ENCODE assay signal across 1 cellular context in the genomic region with DNA sequence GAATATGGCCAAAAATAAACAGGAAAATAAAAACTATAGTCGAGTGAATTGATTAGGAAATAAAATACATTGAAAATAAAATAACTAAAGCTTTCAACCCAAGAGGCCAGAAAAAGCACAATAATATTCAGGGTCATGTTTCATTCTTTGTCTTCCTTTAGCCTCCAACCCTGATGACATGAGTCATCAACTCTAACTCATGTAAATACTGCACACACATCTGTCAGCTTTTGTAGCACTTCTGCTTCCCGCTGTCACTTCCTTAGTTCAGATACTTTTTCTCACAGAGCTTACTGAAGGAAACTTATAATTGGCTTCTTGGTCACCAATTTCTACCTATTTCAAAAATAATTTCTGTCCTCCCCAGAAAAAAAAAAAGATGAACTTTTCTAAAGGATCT.
TF ChIP-seq lines count a peak whose summit lies in the region.

No MANE protein-coding gene starts in this region.

TF ChIP-seq in K562, 482 proteins besides CTCF, POLR2A, EP300 and RAD21 (continued from another document):
- TF ChIP-seq, protein P1, sequence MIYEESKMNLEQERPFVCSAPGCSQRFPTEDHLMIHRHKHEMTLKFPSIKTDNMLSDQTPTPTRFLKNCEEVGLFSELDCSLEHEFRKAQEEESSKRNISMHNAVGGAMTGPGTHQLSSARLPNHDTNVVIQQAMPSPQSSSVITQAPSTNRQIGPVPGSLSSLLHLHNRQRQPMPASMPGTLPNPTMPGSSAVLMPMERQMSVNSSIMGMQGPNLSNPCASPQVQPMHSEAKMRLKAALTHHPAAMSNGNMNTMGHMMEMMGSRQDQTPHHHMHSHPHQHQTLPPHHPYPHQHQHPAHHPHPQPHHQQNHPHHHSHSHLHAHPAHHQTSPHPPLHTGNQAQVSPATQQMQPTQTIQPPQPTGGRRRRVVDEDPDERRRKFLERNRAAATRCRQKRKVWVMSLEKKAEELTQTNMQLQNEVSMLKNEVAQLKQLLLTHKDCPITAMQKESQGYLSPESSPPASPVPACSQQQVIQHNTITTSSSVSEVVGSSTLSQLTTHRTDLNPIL (CRISPR knock-in tag; IDR thresholded peaks at IDR 0.05), result no peak
- no peak for TF ChIP-seq PTRF (tag; IDR thresholded peaks at IDR 0.05)
- TF ChIP-seq KAT7 (CRISPR knock-in tag; IDR thresholded peaks at IDR 0.05; ENCODE audit: borderline replicate concordance), result no peak
- no peak for TF ChIP-seq POLR3G (IDR thresholded peaks at IDR 0.05; ENCODE audit: extremely low read depth, insufficient read length, insufficient replicate concordance)
- no peak for TF ChIP-seq MCM3 (IDR thresholded peaks at IDR 0.05)
- TF ChIP-seq CBX8 (IDR thresholded peaks at IDR 0.05; ENCODE audit: borderline replicate concordance, extremely low read depth, low read depth, low read length, poor library complexity, severe bottlenecking), result no peak
- TF ChIP-seq POLR2AphosphoS5 (IDR thresholded peaks at IDR 0.05; ENCODE audit: control insufficient read depth, insufficient read depth, low read depth, low read length), result no peak
- no peak for TF ChIP-seq LARP7 (IDR thresholded peaks at IDR 0.05)
- TF ChIP-seq, protein P2, sequence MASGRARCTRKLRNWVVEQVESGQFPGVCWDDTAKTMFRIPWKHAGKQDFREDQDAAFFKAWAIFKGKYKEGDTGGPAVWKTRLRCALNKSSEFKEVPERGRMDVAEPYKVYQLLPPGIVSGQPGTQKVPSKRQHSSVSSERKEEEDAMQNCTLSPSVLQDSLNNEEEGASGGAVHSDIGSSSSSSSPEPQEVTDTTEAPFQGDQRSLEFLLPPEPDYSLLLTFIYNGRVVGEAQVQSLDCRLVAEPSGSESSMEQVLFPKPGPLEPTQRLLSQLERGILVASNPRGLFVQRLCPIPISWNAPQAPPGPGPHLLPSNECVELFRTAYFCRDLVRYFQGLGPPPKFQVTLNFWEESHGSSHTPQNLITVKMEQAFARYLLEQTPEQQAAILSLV (tag; IDR thresholded peaks at IDR 0.05), result no peak
- TF ChIP-seq PCBP1 (IDR thresholded peaks at IDR 0.05; ENCODE audit: low read depth, low read length, poor library complexity, severe bottlenecking), result no peak
- no peak for TF ChIP-seq ZNF551 (CRISPR knock-in tag; IDR thresholded peaks at IDR 0.05)
- TF ChIP-seq, protein P3, sequence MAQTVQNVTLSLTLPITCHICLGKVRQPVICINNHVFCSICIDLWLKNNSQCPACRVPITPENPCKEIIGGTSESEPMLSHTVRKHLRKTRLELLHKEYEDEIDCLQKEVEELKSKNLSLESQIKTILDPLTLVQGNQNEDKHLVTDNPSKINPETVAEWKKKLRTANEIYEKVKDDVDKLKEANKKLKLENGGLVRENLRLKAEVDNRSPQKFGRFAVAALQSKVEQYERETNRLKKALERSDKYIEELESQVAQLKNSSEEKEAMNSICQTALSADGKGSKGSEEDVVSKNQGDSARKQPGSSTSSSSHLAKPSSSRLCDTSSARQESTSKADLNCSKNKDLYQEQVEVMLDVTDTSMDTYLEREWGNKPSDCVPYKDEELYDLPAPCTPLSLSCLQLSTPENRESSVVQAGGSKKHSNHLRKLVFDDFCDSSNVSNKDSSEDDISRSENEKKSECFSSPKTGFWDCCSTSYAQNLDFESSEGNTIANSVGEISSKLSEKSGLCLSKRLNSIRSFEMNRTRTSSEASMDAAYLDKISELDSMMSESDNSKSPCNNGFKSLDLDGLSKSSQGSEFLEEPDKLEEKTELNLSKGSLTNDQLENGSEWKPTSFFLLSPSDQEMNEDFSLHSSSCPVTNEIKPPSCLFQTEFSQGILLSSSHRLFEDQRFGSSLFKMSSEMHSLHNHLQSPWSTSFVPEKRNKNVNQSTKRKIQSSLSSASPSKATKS (CRISPR knock-in tag; IDR thresholded peaks at IDR 0.05), result no peak
- TF ChIP-seq TAF15 (IDR thresholded peaks at IDR 0.05; ENCODE audit: low read depth, low read length), result no peak
- TF ChIP-seq TRIM28 (IDR thresholded peaks at IDR 0.05), result no peak
- no peak for TF ChIP-seq ZNF444 (CRISPR knock-in tag; IDR thresholded peaks at IDR 0.05)
- no peak; the same call in 1 of the 2 replicates for TF ChIP-seq NBN (IDR thresholded peaks at IDR 0.05; ENCODE audit: low read depth)
- no peak for TF ChIP-seq CBFA2T3 (IDR thresholded peaks at IDR 0.05)
- no peak for TF ChIP-seq L3MBTL2 (IDR thresholded peaks at IDR 0.05)
- TF ChIP-seq, protein P4, sequence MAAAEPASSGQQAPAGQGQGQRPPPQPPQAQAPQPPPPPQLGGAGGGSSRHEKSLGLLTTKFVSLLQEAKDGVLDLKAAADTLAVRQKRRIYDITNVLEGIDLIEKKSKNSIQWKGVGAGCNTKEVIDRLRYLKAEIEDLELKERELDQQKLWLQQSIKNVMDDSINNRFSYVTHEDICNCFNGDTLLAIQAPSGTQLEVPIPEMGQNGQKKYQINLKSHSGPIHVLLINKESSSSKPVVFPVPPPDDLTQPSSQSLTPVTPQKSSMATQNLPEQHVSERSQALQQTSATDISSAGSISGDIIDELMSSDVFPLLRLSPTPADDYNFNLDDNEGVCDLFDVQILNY (CRISPR knock-in tag; IDR thresholded peaks at IDR 0.05), result no peak
- TF ChIP-seq AFF4 (CRISPR knock-in tag; IDR thresholded peaks at IDR 0.05), result no peak
- TF ChIP-seq ARID1B (IDR thresholded peaks at IDR 0.05), result peak; percentile 78
- TF ChIP-seq HDAC6 (IDR thresholded peaks at IDR 0.05; ENCODE audit: low read depth, low read length), result no peak
- TF ChIP-seq, protein P5, sequence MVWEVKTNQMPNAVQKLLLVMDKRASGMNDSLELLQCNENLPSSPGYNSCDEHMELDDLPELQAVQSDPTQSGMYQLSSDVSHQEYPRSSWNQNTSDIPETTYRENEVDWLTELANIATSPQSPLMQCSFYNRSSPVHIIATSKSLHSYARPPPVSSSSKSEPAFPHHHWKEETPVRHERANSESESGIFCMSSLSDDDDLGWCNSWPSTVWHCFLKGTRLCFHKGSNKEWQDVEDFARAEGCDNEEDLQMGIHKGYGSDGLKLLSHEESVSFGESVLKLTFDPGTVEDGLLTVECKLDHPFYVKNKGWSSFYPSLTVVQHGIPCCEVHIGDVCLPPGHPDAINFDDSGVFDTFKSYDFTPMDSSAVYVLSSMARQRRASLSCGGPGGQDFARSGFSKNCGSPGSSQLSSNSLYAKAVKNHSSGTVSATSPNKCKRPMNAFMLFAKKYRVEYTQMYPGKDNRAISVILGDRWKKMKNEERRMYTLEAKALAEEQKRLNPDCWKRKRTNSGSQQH (CRISPR knock-in tag; IDR thresholded peaks at IDR 0.05), result no peak
- TF ChIP-seq MIER1 (IDR thresholded peaks at IDR 0.05; ENCODE audit: low read depth), result no peak
- TF ChIP-seq, protein P6, sequence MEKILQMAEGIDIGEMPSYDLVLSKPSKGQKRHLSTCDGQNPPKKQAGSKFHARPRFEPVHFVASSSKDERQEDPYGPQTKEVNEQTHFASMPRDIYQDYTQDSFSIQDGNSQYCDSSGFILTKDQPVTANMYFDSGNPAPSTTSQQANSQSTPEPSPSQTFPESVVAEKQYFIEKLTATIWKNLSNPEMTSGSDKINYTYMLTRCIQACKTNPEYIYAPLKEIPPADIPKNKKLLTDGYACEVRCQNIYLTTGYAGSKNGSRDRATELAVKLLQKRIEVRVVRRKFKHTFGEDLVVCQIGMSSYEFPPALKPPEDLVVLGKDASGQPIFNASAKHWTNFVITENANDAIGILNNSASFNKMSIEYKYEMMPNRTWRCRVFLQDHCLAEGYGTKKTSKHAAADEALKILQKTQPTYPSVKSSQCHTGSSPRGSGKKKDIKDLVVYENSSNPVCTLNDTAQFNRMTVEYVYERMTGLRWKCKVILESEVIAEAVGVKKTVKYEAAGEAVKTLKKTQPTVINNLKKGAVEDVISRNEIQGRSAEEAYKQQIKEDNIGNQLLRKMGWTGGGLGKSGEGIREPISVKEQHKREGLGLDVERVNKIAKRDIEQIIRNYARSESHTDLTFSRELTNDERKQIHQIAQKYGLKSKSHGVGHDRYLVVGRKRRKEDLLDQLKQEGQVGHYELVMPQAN (IDR thresholded peaks at IDR 0.05; ENCODE audit: borderline replicate concordance), result no peak
